Comparison of ENCODE assay signal across 19 cellular contexts in the genomic region with DNA sequence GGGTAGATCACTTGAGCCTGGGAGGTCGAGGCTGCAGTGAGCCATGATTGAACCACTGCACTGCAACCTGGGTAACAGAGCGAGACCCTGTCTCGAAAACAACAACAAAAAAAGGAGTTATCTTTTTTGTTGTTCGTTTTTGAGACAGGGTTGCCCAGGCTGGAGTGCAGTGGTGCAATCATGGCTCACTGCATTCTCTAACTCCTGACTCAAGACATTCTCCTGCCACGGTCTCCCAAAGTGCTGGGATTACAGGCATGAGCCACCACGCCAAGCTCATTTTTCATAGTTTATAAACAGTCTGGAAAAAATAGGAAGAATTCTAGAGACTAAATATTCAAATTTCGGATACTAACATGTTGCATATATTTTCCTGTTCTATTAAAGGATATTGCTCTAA. TPM values are rescaled to one million over a fixed set of nuclear protein-coding genes. Genes with fewer than 3 reads are reported as not detected.
DNase-seq lines count a peak whose midpoint lies in the region; ATAC-seq and TF ChIP-seq lines count a peak whose summit lies in the region.
"Had no signal": no experiment of that assay in that cellular context is flagged by ENCODE, and none has a peak within 500 bp of the region (broad histone marks: within the 10 kb centered on the region; RNA-seq: fewer than 3 reads in every experiment).

No MANE protein-coding gene starts in this region.

- intact Hi-C loops in left ventricle myocardium inferior (cut with micrococcal nuclease): no loop called here
- intact Hi-C loops in heart right ventricle (cut with DNase I): no loop called here

- no peak overlapping the region for H3K4me3 ChIP-seq in left ventricle myocardium inferior
- no peak overlapping the region for H3K4me3 ChIP-seq in heart right ventricle
- H3K4me3 ChIP-seq: SJSA1, thoracic aorta had no signal

- peaks cover 36% of the 10 kb centered on the region for H3K4me1 Mint-ChIP-seq in T-helper 17 cell

- WGBS in heart right ventricle, 2 donors: 87 to 88% methylated on average over 7 of the region's 7 CpGs

- H3K27ac ChIP-seq in left ventricle myocardium inferior (replicated peaks) (peak overlapping the region; percentile 22), heart right ventricle (peak overlapping the region in 2 of 10 donors; percentile 5 to 89), temporal lobe (ENCODE audit: low read depth, low read length) (peak overlapping the region; percentile 68)
- H3K27ac ChIP-seq: SJSA1, thoracic aorta had no signal

- no peak for ATAC-seq in heart right ventricle
- ATAC-seq in T-helper 17 cell: no peak
- no peak for ATAC-seq in HG03025 (IDR thresholded peaks at IDR 0.05; ENCODE audit: low FRiP score, unreplicated experiment)

- peaks cover 4% of the 10 kb centered on the region for H3K36me3 Mint-ChIP-seq in T-helper 17 cell (ENCODE audit: low read depth)

- H3K9me3 ChIP-seq in left ventricle myocardium inferior (replicated peaks): no peaks in the 10 kb centered on the region
- H3K9me3 ChIP-seq in heart right ventricle: no peaks in the 10 kb centered on the region
- no peaks in the 10 kb centered on the region for H3K9me3 ChIP-seq in T-helper 17 cell (ENCODE audit: control insufficient read depth, low read length, poor library complexity, severe bottlenecking)
- H3K9me3 ChIP-seq: SJSA1, thoracic aorta had no signal

- DNase-seq in left ventricle myocardium inferior (no peak), heart right ventricle (no peak), T-helper 17 cell (no peak), fibroblast of peridontal ligament (ENCODE audit: extremely low read depth) (peak; percentile 76), cerebellar nuclear complex (lab: John Stamatoyannopoulos, UW) (no peak), kidney tubule cell (ENCODE audit: low spot score) (no peak)
- DNase-seq: activated CD4-positive, alpha-beta T cell treated with anti-CD3 and anti-CD28 coated beads, Interleukin-2, amount 50 U/mL, for 48 hours; islet precursor cell; MM.1S; NCI-H2081; NCI-H524 treated with DMSO at 0.1 percent for 48 hours; nucleus accumbens; right cardiac atrium; stimulated activated CD4-positive, alpha-beta T cell treated with anti-CD3 and anti-CD28 coated beads, Interleukin-2, amount 100 ng/mL, for 48 hours had no signal

- H3K36me3 ChIP-seq in left ventricle myocardium inferior (peaks cover 33% of the 10 kb centered on the region), heart right ventricle (peaks cover 0 to 59% (median 17%) of the 10 kb centered on the region in 9 donors)

- H3K4me1 ChIP-seq in left ventricle myocardium inferior (peaks cover 19% of the 10 kb centered on the region), heart right ventricle (peaks cover 0 to 64% (median 8%) of the 10 kb centered on the region in 9 donors)

- H3K4me3 Mint-ChIP-seq in T-helper 17 cell: no peak overlapping the region
- H3K4me3 Mint-ChIP-seq: dendritic cell treated with granulocyte-macrophage colony-stimulating factor and Interleukin-4, amounts not matched to agents 40 ng/mL and 50 ng/mL, for 4 days had no signal

- TF ChIP-seq CTCF in left ventricle myocardium inferior (IDR thresholded peaks at IDR 0.05; ENCODE audit: borderline replicate concordance) (no peak), heart right ventricle (IDR thresholded peaks at IDR 0.05) (no peak)

- no peaks in the 10 kb centered on the region for H3K27me3 Mint-ChIP-seq in T-helper 17 cell
- H3K27me3 Mint-ChIP-seq: dendritic cell treated with granulocyte-macrophage colony-stimulating factor and Interleukin-4, amounts not matched to agents 40 ng/mL and 50 ng/mL, for 4 days had no signal

- H3K27ac Mint-ChIP-seq in T-helper 17 cell: peak overlapping the region; percentile 70

- no peaks in the 10 kb centered on the region for H3K27me3 ChIP-seq in left ventricle myocardium inferior (ENCODE audit: low read depth)
- no peaks in the 10 kb centered on the region for H3K27me3 ChIP-seq in heart right ventricle
- H3K27me3 ChIP-seq: SJSA1 had no signal

RNA-seq across cellular contexts. Expression of gene SFXN4, which starts 29.4 kb away (rescaled TPM):
- total RNA-seq in left ventricle myocardium inferior (52.7 TPM), heart right ventricle (10 to 100 TPM; 32.3 to 53.1 (median 43.3) TPM), T-helper 17 cell (1 to 10 TPM; 8.3 to 9.5 TPM), temporal lobe (17.5 TPM)
- 10 to 100 TPM; 65.6 to 95.2 TPM for polyA plus RNA-seq in heart right ventricle

RNA-seq across cellular contexts. Expression of gene DENND10, which starts 32.2 kb away (rescaled TPM):
- total RNA-seq in left ventricle myocardium inferior: 18.3 TPM
- 10 to 100 TPM; 17.1 to 28.4 (median 23.4) TPM for total RNA-seq in heart right ventricle
- polyA plus RNA-seq in heart right ventricle: 10 to 100 TPM; 10.7 to 13.6 TPM
- 10 to 100 TPM; 37.4 to 52.1 TPM for total RNA-seq in T-helper 17 cell
- total RNA-seq in temporal lobe: 46.0 TPM

RNA-seq across cellular contexts. Expression of gene PRDX3, which starts 42.5 kb away (rescaled TPM):
- total RNA-seq in left ventricle myocardium inferior (301 TPM), heart right ventricle (100 to 1,000 TPM; 217 to 323 (median 286) TPM), T-helper 17 cell (10 to 100 TPM; 16.4 to 17.1 TPM), temporal lobe (62.0 TPM)
- 100 to 1,000 TPM in 1 of 2 donors, 10 to 100 TPM in 1; 75.4 to 185 TPM for polyA plus RNA-seq in heart right ventricle

RNA-seq across cellular contexts. Expression of gene EIF3A, which starts 55.5 kb away (rescaled TPM):
- total RNA-seq in left ventricle myocardium inferior (103 TPM), heart right ventricle (100 to 1,000 TPM in 9 of 10 donors, 10 to 100 TPM in 1; 94.8 to 139 (median 126) TPM), T-helper 17 cell (100 to 1,000 TPM; 149 to 169 TPM), temporal lobe (66.1 TPM)
- 10 to 100 TPM; 46.9 to 47.3 TPM for polyA plus RNA-seq in heart right ventricle
